ENCODE assay signal across 11 cellular contexts in genomic region chr12:958449-959123, GRCh38. TPM values are rescaled to one million over a fixed set of nuclear protein-coding genes. Genes with fewer than 3 reads are reported as not detected.
A peak's percentile ranks its signal among the peaks of the same experiment; 100 is the strongest.
DNase-seq lines count a peak whose midpoint lies in the region; ATAC-seq, FAIRE-seq and TF ChIP-seq lines count a peak whose summit lies in the region.
"Had no signal": no experiment of that assay in that cellular context is flagged by ENCODE, and none has a peak within 500 bp of the region (broad histone marks: within the 10 kb centered on the region; RNA-seq: fewer than 3 reads in every experiment).

No MANE protein-coding gene starts in this region.

- H2AFZ ChIP-seq in GM12878 (ENCODE audit: control insufficient read depth, low read depth, low read length), result peak overlapping the region; percentile 44; the same call in 1 of the 2 replicates

- no peak overlapping the region for H3K9ac ChIP-seq in GM12878 (ENCODE audit: control insufficient read depth, insufficient read depth, low read length)

- TF ChIP-seq RAD21 in GM12878 (IDR thresholded peaks at IDR 0.05; ENCODE audit: insufficient read depth, low read depth, low read length), result 0 out of 2 replicates have a peak, but pooled peaks have one; percentile 1

- TF ChIP-seq EP300 in GM12878 (IDR thresholded peaks at IDR 0.05; ENCODE audit: borderline replicate concordance in 1 of 2, control insufficient read depth in 1 of 2, low read depth in 2 of 2, low read length in 2 of 2) (peak; percentile 73 to 78; a peak in 3 of 4 replicates), stomach (IDR thresholded peaks at IDR 0.05) (no peak)

- WGBS in heart left ventricle, 4 donors, result 47 to 58% (median 54%) methylated on average over 8 to 9 of the region's 9 CpGs
- 12% methylated on average over 8 of the region's 9 CpGs for WGBS in GM12878 (ENCODE audit: insufficient coverage, insufficient replicate concordance, low lambda C conversion rate, missing lambda C conversion rate)
- 49 to 72% (median 65%) methylated on average over 8 to 9 of the region's 9 CpGs for WGBS in stomach, 5 donors

- no peaks in the 10 kb centered on the region for H3K36me3 ChIP-seq in heart left ventricle
- H3K36me3 ChIP-seq in GM12878 (ENCODE audit: control insufficient read depth in 2 of 2, insufficient read depth in 2 of 2, low read length in 1 of 2), result no peaks in the 10 kb centered on the region
- H3K36me3 ChIP-seq in stomach, result no peaks in the 10 kb centered on the region
- H3K36me3 ChIP-seq: neutrophil had no signal

- SMC1A ChIA-PET in GM12878 (lab: Charles Lee; ENCODE audit: uncharacterized antibody, unreplicated experiment), result interaction anchor here (0.7 to 2.8 kb wide), 8 partner anchors 9 to 139 kb away, joined by 3 to 11 read pairs (median 4); partner anchors contain the start of gene RAD52

- no peaks in the 10 kb centered on the region for H3K79me2 ChIP-seq in GM12878 (ENCODE audit: control insufficient read depth, insufficient read depth, low read length)

- no peaks in the 10 kb centered on the region for H3K27me3 ChIP-seq in heart left ventricle
- peaks cover 0 to 8% of the 10 kb centered on the region in 2 experiments; a peak in 1 of 4 replicates for H3K27me3 ChIP-seq in GM12878 (replicated peaks in 1 of 2; ENCODE audit: control insufficient read depth in 2 of 2, insufficient read depth in 2 of 2, low read length in 1 of 2)
- no peaks in the 10 kb centered on the region for H3K27me3 ChIP-seq in stomach
- H3K27me3 ChIP-seq: neutrophil had no signal

- no peak overlapping the region for H3K4me3 ChIP-seq in heart left ventricle
- no peak overlapping the region for H3K4me3 ChIP-seq in GM12878
- no peak overlapping the region for H3K4me3 ChIP-seq in stomach

- H4K20me1 ChIP-seq in GM12878 (ENCODE audit: control insufficient read depth, insufficient read depth), result no peaks in the 10 kb centered on the region

- no peak for FAIRE-seq in GM12878 (lab: Jason Lieb, UNC)

- in situ Hi-C loops in GM12878 (cut with MboI), result no loop called here

- no peaks in the 10 kb centered on the region for H3K9me3 ChIP-seq in heart left ventricle
- H3K9me3 ChIP-seq in GM12878 (replicated peaks; ENCODE audit: control insufficient read depth, insufficient read depth, low read length), result no peaks in the 10 kb centered on the region
- H3K9me3 ChIP-seq in stomach, result no peaks in the 10 kb centered on the region
- H3K9me3 ChIP-seq: neutrophil had no signal

- no peaks in the 10 kb centered on the region for H3K9me3 Mint-ChIP-seq in Calu3 (ENCODE audit: low read depth, unreplicated experiment)
- H3K9me3 Mint-ChIP-seq: central memory CD8-positive, alpha-beta T cell had no signal

- no peak overlapping the region for H3K4me3 Mint-ChIP-seq in Calu3 (ENCODE audit: low read depth, unreplicated experiment)
- H3K4me3 Mint-ChIP-seq: central memory CD8-positive, alpha-beta T cell had no signal

- BruUV-seq in GM12878 (replicated peaks; lab: Mats Ljungman, UMichigan) (no TSS peak), Calu3 (replicated peaks; lab: Mats Ljungman, UMichigan) (no TSS peak)

- H3K4me1 ChIP-seq in heart left ventricle, result peaks cover 0 to 17% (median under 1%) of the 10 kb centered on the region in 12 donors
- H3K4me1 ChIP-seq in GM12878 (ENCODE audit: control insufficient read depth, insufficient read depth, low read length), result peaks cover 4% of the 10 kb centered on the region; the same call in 1 of the 2 replicates
- no peaks in the 10 kb centered on the region for H3K4me1 ChIP-seq in stomach

- intact Hi-C loops in heart left ventricle (cut with DNase I), result loop anchor here in 4 of 10 donors (10.0 kb wide), 1 partner anchor 136 kb away; no protein-coding TSS in a partner anchor
- intact Hi-C loops in Right ventricle myocardium superior (cut with DNase I), result no loop called here
- intact Hi-C loops in GM12878 (cut with micrococcal nuclease; ENCODE audit: unreplicated experiment), result loop anchor here (2.0 kb wide), 1 partner anchor 32 kb away; the partner anchor contains the start of gene ERC1
- intact Hi-C loops in stomach (cut with DNase I; ENCODE audit: low total_unique reads), result no loop called here
- intact Hi-C loops in Calu3 (cut with micrococcal nuclease; ENCODE audit: unreplicated experiment), result no loop called here

- H3K36me3 Mint-ChIP-seq in Calu3 (ENCODE audit: insufficient read depth, unreplicated experiment), result no peaks in the 10 kb centered on the region

- DNase-seq in heart left ventricle, result peak in 3 of 5 donors; percentile 43 to 65 (median 47)
- DNase-seq in Right ventricle myocardium superior, result no peak
- DNase-seq in GM12878 (ENCODE audit: low read depth, low spot score), result peak; percentile 61
- DNase-seq in stomach, result peak; percentile 4
- DNase-seq in anterior cingulate cortex (lab: John Stamatoyannopoulos, UW), result no peak
- DNase-seq in Calu3, result no peak
- no peak for DNase-seq in stimulated activated naive CD4-positive, alpha-beta T cell (lab: John Stamatoyannopoulos, UW)
- DNase-seq: NCI-H526 had no signal

- peak overlapping the region in 8 of 12 donors; percentile 0 to 56 (median 24) for H3K27ac ChIP-seq in heart left ventricle
- no peak overlapping the region for H3K27ac ChIP-seq in GM12878 (ENCODE audit: control insufficient read depth, insufficient read depth)
- H3K27ac ChIP-seq in stomach, result no peak overlapping the region
- H3K27ac ChIP-seq: neutrophil had no signal

- TF ChIP-seq POLR2A in heart left ventricle (IDR thresholded peaks at IDR 0.05) (no peak), GM12878 (IDR thresholded peaks at IDR 0.05; ENCODE audit: low read depth, low read length) (no peak), stomach (IDR thresholded peaks at IDR 0.05) (no peak)

- ATAC-seq in heart left ventricle (peak; percentile 49 to 90 (median 69)), Right ventricle myocardium superior (ENCODE audit: poor library complexity) (no peak), HG03060 (IDR thresholded peaks at IDR 0.05; ENCODE audit: low read depth, unreplicated experiment) (peak; percentile 67), GM12878 (peak; percentile 93)

- RAD21 ChIA-PET in GM12878 (lab: Charles Lee; ENCODE audit: unreplicated experiment), result interaction anchor here (1.1 to 3.1 kb wide), 6 partner anchors 9 to 344 kb away, joined by 3 to 12 read pairs (median 5); partner anchors contain the start of gene RAD52

- H3K27ac Mint-ChIP-seq in Calu3 (ENCODE audit: unreplicated experiment), result no peak overlapping the region

- peaks cover 5% of the 10 kb centered on the region for H3K4me1 Mint-ChIP-seq in Calu3 (ENCODE audit: low read depth, unreplicated experiment)

- H3K4me2 ChIP-seq in GM12878 (ENCODE audit: control insufficient read depth, insufficient read depth), result no peak overlapping the region; the same call in 1 of the 2 replicates

- H3K27me3 Mint-ChIP-seq in Calu3 (ENCODE audit: unreplicated experiment), result peaks cover 13% of the 10 kb centered on the region
- H3K27me3 Mint-ChIP-seq: central memory CD8-positive, alpha-beta T cell had no signal

- POLR2A ChIA-PET in GM12878 (lab: Charles Lee), result interaction anchor here (1.3 kb wide), 1 partner anchor 10 kb away, joined by 3 read pairs; the partner anchor contains the start of gene RAD52

- TF ChIP-seq CTCF in heart left ventricle (IDR thresholded peaks at IDR 0.05) (no peak), GM12878 (IDR thresholded peaks at IDR 0.05 in 2 of 3, conservative IDR thresholded peaks at IDR 0.05 in 1 of 3; ENCODE audit: control insufficient read depth in 2 of 3, extremely low read depth in 1 of 3, insufficient read depth in 1 of 3, low read depth in 3 of 3, low read length in 3 of 3) (no peak), stomach (IDR thresholded peaks at IDR 0.05) (no peak), Calu3 (IDR thresholded peaks at IDR 0.05; ENCODE audit: unreplicated experiment) (no peak)

- CTCF ChIA-PET in GM12878 (lab: Yijun Ruan, JAX), result interaction anchor here (1.0 to 2.9 kb wide), 8 partner anchors 9 to 647 kb away, joined by 3 to 11 read pairs (median 4); partner anchors contain the start of gene RAD52
- CTCF ChIA-PET in Calu3 (lab: Charles Lee), result no interaction called here

RNA-seq across cellular contexts. Expression of gene RAD52, which starts 9.1 kb away (rescaled TPM):
- total RNA-seq in heart left ventricle (1 to 10 TPM; 4.1 to 9.7 (median 6.2) TPM), Right ventricle myocardium superior (6.5 TPM), GM12878 (2014; rRNA removed) (10.2 and 10.7 TPM in 2 replicates), GM12878 (2014; rRNA removed; fragmentation: Illumina TruSeq; extraction: Trizol) (9.3 and 11.4 TPM in 2 replicates), GM12878 (2021) (6.5 and 6.6 TPM in 2 replicates), stomach (10 to 100 TPM in 4 of 5 donors, 1 to 10 TPM in 1; 8.6 to 62.9 (median 25.1) TPM), Calu3 (2022) (22.2 and 27.1 TPM in 2 replicates)
- polyA plus RNA-seq in heart left ventricle (1 to 10 TPM; 4.3 to 7.9 TPM), GM12878 (2011; rRNA removed) (13.1 and 15.7 TPM in 2 replicates), GM12878 (2014; fragmentation: Illumina TruSeq; extraction: Trizol) (5.9 and 8.5 TPM in 2 replicates), GM12878 (2014; fragmentation: Nextera tagmentation; extraction: Ambion mirVana) (1 to 10 TPM; 2.0 to 2.9 TPM), GM12878 (2014; rRNA removed) (11.2 and 11.3 TPM in 2 replicates), GM12878 (2016; fragmentation: Nextera tagmentation; extraction: Ambion mirVana) (1 to 10 TPM; 7.7 to 9.7 TPM), stomach (1 to 10 TPM; 2.3 to 4.9 (median 2.4) TPM)
- total RNA-seq in GM12878 (2013; cell fraction: nucleolus; rRNA removed), result 80.3 and 81.5 TPM in 2 replicates
- 4.4 TPM for polyA plus RNA-seq in GM12878 (2011; ENCODE audit: low read depth)
- polyA plus RNA-seq in GM12878 (2011; cell fraction: cytosol; rRNA removed), result 10.6 and 16.5 TPM in 2 replicates
- polyA plus RNA-seq in GM12878 (2011; cell fraction: nucleus; rRNA removed), result 52.6 and 66.0 TPM in 2 replicates
- 4.0 and 8.3 TPM in 2 replicates for polyA plus RNA-seq in GM12878 (2012)
- polyA minus RNA-seq in GM12878 (2011; rRNA and poly(A)+ RNA removed), result 19.2 and 29.6 TPM in 2 replicates
- polyA minus RNA-seq in GM12878 (2011; cell fraction: cytosol; rRNA and poly(A)+ RNA removed), result 6.3 and 9.3 TPM in 2 replicates
- 16.3 and 21.0 TPM in 2 replicates for polyA minus RNA-seq in GM12878 (2011; cell fraction: nucleus; rRNA and poly(A)+ RNA removed)

RNA-seq across cellular contexts. Expression of gene ERC1, which starts 32.4 kb away (rescaled TPM):
- total RNA-seq in heart left ventricle (10 to 100 TPM; 36.0 to 84.0 (median 52.8) TPM), Right ventricle myocardium superior (46.6 TPM), GM12878 (2014; rRNA removed) (3.2 and 5.0 TPM in 2 replicates), GM12878 (2014; rRNA removed; fragmentation: Illumina TruSeq; extraction: Trizol) (7.0 and 7.2 TPM in 2 replicates), GM12878 (2021) (6.6 and 7.7 TPM in 2 replicates), stomach (10 to 100 TPM; 47.1 to 69.4 (median 57.9) TPM), Calu3 (2022) (36.0 and 39.4 TPM in 2 replicates)
- polyA plus RNA-seq in heart left ventricle (10 to 100 TPM; 13.5 to 20.9 TPM), GM12878 (2011; rRNA removed) (8.0 and 9.3 TPM in 2 replicates), GM12878 (2014; fragmentation: Illumina TruSeq; extraction: Trizol) (4.4 and 4.8 TPM in 2 replicates), GM12878 (2014; fragmentation: Nextera tagmentation; extraction: Ambion mirVana) (1 to 10 TPM in 1 of 2 experiments, under 1 TPM in 1; 0.75 to 1.6 TPM), GM12878 (2014; rRNA removed) (2.3 and 2.7 TPM in 2 replicates), GM12878 (2016; fragmentation: Nextera tagmentation; extraction: Ambion mirVana) (1 to 10 TPM; 5.5 to 5.7 TPM), stomach (1 to 10 TPM; 3.8 to 8.3 (median 5.7) TPM)
- 68.5 and 75.2 TPM in 2 replicates for total RNA-seq in GM12878 (2013; cell fraction: nucleolus; rRNA removed)
- polyA plus RNA-seq in GM12878 (2011; ENCODE audit: low read depth), result 1.6 TPM
- polyA plus RNA-seq in GM12878 (2011; cell fraction: cytosol; rRNA removed), result 5.9 and 7.4 TPM in 2 replicates
- polyA plus RNA-seq in GM12878 (2011; cell fraction: nucleus; rRNA removed), result 6.2 and 6.3 TPM in 2 replicates
- polyA plus RNA-seq in GM12878 (2012), result 1.4 and 2.1 TPM in 2 replicates
- 24.5 and 27.1 TPM in 2 replicates for polyA minus RNA-seq in GM12878 (2011; rRNA and poly(A)+ RNA removed)
- polyA minus RNA-seq in GM12878 (2011; cell fraction: cytosol; rRNA and poly(A)+ RNA removed), result 7.9 and 11.3 TPM in 2 replicates
- 21.9 and 27.0 TPM in 2 replicates for polyA minus RNA-seq in GM12878 (2011; cell fraction: nucleus; rRNA and poly(A)+ RNA removed)

Comparison
In these comparisons a context has a peak if more than half of its experiments do, and no peak if none do; other contexts are left out.
1. DNase-seq: peak in heart left ventricle (3 of 5), GM12878 (single experiment) and stomach (single experiment); none in Right ventricle myocardium superior (single experiment), anterior cingulate cortex (0 of 58), Calu3 (single experiment) and stimulated activated naive CD4-positive, alpha-beta T cell (0 of 6).
2. H3K27ac ChIP-seq: peak in heart left ventricle (8 of 12); none in GM12878 (single experiment) and stomach (0 of 5).